ENCODE assay signal across 9 cellular contexts in the genomic region with DNA sequence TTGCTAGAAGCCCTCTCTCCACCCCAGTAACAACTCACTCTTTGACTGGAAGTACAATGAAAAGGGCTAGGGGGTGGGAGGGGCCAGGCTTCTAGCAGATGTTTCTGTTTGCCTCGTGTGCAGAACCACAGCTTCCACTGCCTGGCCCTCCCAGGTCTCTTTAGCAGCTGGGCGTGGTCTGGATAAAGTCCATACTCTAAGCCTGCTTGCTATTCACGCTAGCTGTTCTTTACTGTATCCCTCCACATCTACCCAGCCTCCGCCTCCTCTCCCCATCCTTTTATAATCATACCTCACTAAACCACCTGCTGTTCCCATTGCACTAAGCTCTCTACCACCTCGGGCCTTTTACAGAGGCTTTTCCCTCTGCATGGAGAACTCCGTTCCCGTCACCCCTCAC.
DNase-seq lines count a peak whose midpoint lies in the region; ATAC-seq and TF ChIP-seq lines count a peak whose summit lies in the region.
"Had no signal": no experiment of that assay in that cellular context is flagged by ENCODE, and none has a peak within 500 bp of the region (broad histone marks: within the 10 kb centered on the region; RNA-seq: fewer than 3 reads in every experiment).

No MANE protein-coding gene starts in this region.

- no peaks in the 10 kb centered on the region for H3K36me3 ChIP-seq in SJCRH30
- H3K36me3 ChIP-seq in right atrium auricular region = no peaks in the 10 kb centered on the region

- H3K27ac ChIP-seq in SJCRH30 (no peak overlapping the region), right atrium auricular region (no peak overlapping the region)
- H3K27ac ChIP-seq: SK-N-MC had no signal

- H3K4me1 ChIP-seq in SJCRH30 (no peaks in the 10 kb centered on the region), right atrium auricular region (no peaks in the 10 kb centered on the region)

- peaks cover 5 to 9% of the 10 kb centered on the region in 2 donors for H3K36me3 Mint-ChIP-seq in naive B cell
- H3K36me3 Mint-ChIP-seq: mesothelial cell of epicardium had no signal

- no peak for TF ChIP-seq CTCF in right atrium auricular region (IDR thresholded peaks at IDR 0.05)

- H3K4me3 ChIP-seq in SJCRH30 (no peak overlapping the region), right atrium auricular region (no peak overlapping the region)
- H3K4me3 ChIP-seq: SK-N-MC had no signal

- H3K27ac Mint-ChIP-seq in naive B cell = peak overlapping the region in 4 of 6 donors; percentile 74 to 82 (median 78)
- H3K27ac Mint-ChIP-seq: mesothelial cell of epicardium had no signal

- H3K27me3 ChIP-seq in SJCRH30 (no peaks in the 10 kb centered on the region), right atrium auricular region (no peaks in the 10 kb centered on the region)

- H3K9me3 ChIP-seq in SJCRH30 (replicated peaks) = no peaks in the 10 kb centered on the region
- H3K9me3 ChIP-seq in right atrium auricular region = no peaks in the 10 kb centered on the region

- H3K27me3 Mint-ChIP-seq in naive B cell = no peaks in the 10 kb centered on the region

- DNase-seq in NAMALWA (ENCODE audit: low spot score) = peak; percentile 23
- DNase-seq in SJCRH30 = peak; percentile 17 to 48
- no peak for DNase-seq in naive B cell
- DNase-seq in right atrium auricular region (ENCODE audit: low spot score) = no peak
- DNase-seq in dedifferentiated amniotic fluid mesenchymal stem cell (ENCODE audit: extremely low spot score) = no peak

- no peaks in the 10 kb centered on the region for H3K9me3 Mint-ChIP-seq in naive B cell
- H3K9me3 Mint-ChIP-seq: mesothelial cell of epicardium had no signal

- H3K4me3 Mint-ChIP-seq in naive B cell = no peak overlapping the region
- H3K4me3 Mint-ChIP-seq: mesothelial cell of epicardium had no signal

- ATAC-seq in GM18868 (IDR thresholded peaks at IDR 0.05; ENCODE audit: unreplicated experiment) = peak; percentile 47
- no peak for ATAC-seq in naive B cell (ENCODE audit: low read depth in 2 of 2)
- no peak for ATAC-seq in GM19455 (IDR thresholded peaks at IDR 0.05; ENCODE audit: unreplicated experiment)

- H3K4me1 Mint-ChIP-seq in naive B cell = peaks cover 30 to 65% (median 45%) of the 10 kb centered on the region in 3 donors
- H3K4me1 Mint-ChIP-seq: mesothelial cell of epicardium had no signal

Comparison
In these comparisons a context has a peak if more than half of its experiments do, and no peak if none do; other contexts are left out.
1. DNase-seq: peak in NAMALWA (single experiment) and SJCRH30 (2 of 2); none in naive B cell (single experiment), right atrium auricular region (single experiment) and dedifferentiated amniotic fluid mesenchymal stem cell (single experiment).